Comparison of ENCODE assay signal across 8 cellular contexts in genomic region chr6:31901953-31902643, GRCh38. TPM values are rescaled to one million over a fixed set of nuclear protein-coding genes. Genes with fewer than 3 reads are reported as not detected.
A peak's percentile ranks its signal among the peaks of the same experiment; 100 is the strongest.
DNase-seq lines count a peak whose midpoint lies in the region; ATAC-seq and TF ChIP-seq lines count a peak whose summit lies in the region.

A gene with protein sequence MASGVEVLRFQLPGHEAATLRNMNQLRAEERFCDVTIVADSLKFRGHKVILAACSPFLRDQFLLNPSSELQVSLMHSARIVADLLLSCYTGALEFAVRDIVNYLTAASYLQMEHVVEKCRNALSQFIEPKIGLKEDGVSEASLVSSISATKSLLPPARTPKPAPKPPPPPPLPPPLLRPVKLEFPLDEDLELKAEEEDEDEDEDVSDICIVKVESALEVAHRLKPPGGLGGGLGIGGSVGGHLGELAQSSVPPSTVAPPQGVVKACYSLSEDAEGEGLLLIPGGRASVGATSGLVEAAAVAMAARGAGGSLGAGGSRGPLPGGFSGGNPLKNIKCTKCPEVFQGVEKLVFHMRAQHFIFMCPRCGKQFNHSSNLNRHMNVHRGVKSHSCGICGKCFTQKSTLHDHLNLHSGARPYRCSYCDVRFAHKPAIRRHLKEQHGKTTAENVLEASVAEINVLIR (minus strand): TSS chr6:31902086. CDS start chr6:31901305, 781 bp downstream.

- peak; percentile 57 for TF ChIP-seq POLR2A in prostate gland (IDR thresholded peaks at IDR 0.05)

- H3K4me3 Mint-ChIP-seq in T-helper 2 cell treated with Interferon-gamma antibody and Interleukin-4, amounts not matched to agents 5 μg/mL and 100 μg/mL, for 36 hours, result peak within 1 kb of the TSS; percentile 86

- peaks cover 20% of the 10 kb centered on the region for H3K4me1 Mint-ChIP-seq in T-helper 2 cell treated with Interferon-gamma antibody and Interleukin-4, amounts not matched to agents 5 μg/mL and 100 μg/mL, for 36 hours (ENCODE audit: low read depth)

- intact Hi-C loops in prostate gland (cut with DNase I), result loop anchor here (2.0 to 10.0 kb wide), 3 partner anchors 49 to 253 kb away; partner anchors contain the start of genes NELFE, PPT2, PRRT1 and SKIC2
- intact Hi-C loops in upper lobe of right lung (cut with DNase I), result no loop called here

- ATAC-seq in HG02588 (IDR thresholded peaks at IDR 0.05; ENCODE audit: unreplicated experiment), result peak; percentile 52
- ATAC-seq in upper lobe of right lung, result peak; percentile 89

- TF ChIP-seq CTCF in right atrium auricular region (IDR thresholded peaks at IDR 0.05) (no peak), prostate gland (IDR thresholded peaks at IDR 0.05) (peak in 2 of 4 experiments; percentile 17 to 21), upper lobe of right lung (IDR thresholded peaks at IDR 0.05) (no peak)

- peaks cover 0 to 39% of the 10 kb centered on the region in 2 donors for H3K4me1 ChIP-seq in right atrium auricular region
- H3K4me1 ChIP-seq in prostate gland (replicated peaks), result peaks cover 5% of the 10 kb centered on the region
- H3K4me1 ChIP-seq in upper lobe of right lung, result peaks cover 24% of the 10 kb centered on the region

- H3K27me3 ChIP-seq in right atrium auricular region, result no peaks in the 10 kb centered on the region
- H3K27me3 ChIP-seq in prostate gland (replicated peaks; ENCODE audit: insufficient read depth), result no peaks in the 10 kb centered on the region
- no peaks in the 10 kb centered on the region for H3K27me3 ChIP-seq in upper lobe of right lung

- under 1% methylated on average over 75 of the region's 77 CpGs for WGBS in prostate gland

- H3K4me3 ChIP-seq in right atrium auricular region, result peak within 1 kb of the TSS; percentile 61 to 73
- H3K4me3 ChIP-seq in prostate gland, result peak within 1 kb of the TSS; percentile 59 to 68
- peak within 1 kb of the TSS; percentile 71 for H3K4me3 ChIP-seq in upper lobe of right lung

- H3K27ac Mint-ChIP-seq in T-helper 2 cell treated with Interferon-gamma antibody and Interleukin-4, amounts not matched to agents 5 μg/mL and 100 μg/mL, for 36 hours, result peak within 1 kb of the TSS; percentile 82

- H3K9me3 Mint-ChIP-seq in T-helper 2 cell treated with Interferon-gamma antibody and Interleukin-4, amounts not matched to agents 5 μg/mL and 100 μg/mL, for 36 hours, result no peaks in the 10 kb centered on the region

- H3K27ac ChIP-seq in right atrium auricular region (peak within 1 kb of the TSS; percentile 89 to 91), prostate gland (peak within 1 kb of the TSS; percentile 82 to 90), upper lobe of right lung (peak within 1 kb of the TSS; percentile 80)

- H3K36me3 ChIP-seq in right atrium auricular region (no peaks in the 10 kb centered on the region), prostate gland (no peaks in the 10 kb centered on the region), upper lobe of right lung (no peaks in the 10 kb centered on the region)

- H3K9me3 ChIP-seq in right atrium auricular region, result no peaks in the 10 kb centered on the region
- no peaks in the 10 kb centered on the region for H3K9me3 ChIP-seq in prostate gland
- no peaks in the 10 kb centered on the region for H3K9me3 ChIP-seq in upper lobe of right lung

- no peaks in the 10 kb centered on the region for H3K27me3 Mint-ChIP-seq in T-helper 2 cell treated with Interferon-gamma antibody and Interleukin-4, amounts not matched to agents 5 μg/mL and 100 μg/mL, for 36 hours (ENCODE audit: low read depth)

- H3K36me3 Mint-ChIP-seq in T-helper 2 cell treated with Interferon-gamma antibody and Interleukin-4, amounts not matched to agents 5 μg/mL and 100 μg/mL, for 36 hours (ENCODE audit: low read depth), result peaks cover 5% of the 10 kb centered on the region

- DNase-seq in DMS79 treated with DMSO at 0.1 percent for 48 hours (lab: John Stamatoyannopoulos, UW) (peak; percentile 92), NCI-H187 treated with DMSO at 0.1 percent for 48 hours (lab: John Stamatoyannopoulos, UW) (peak; percentile 52), anterior cingulate cortex (lab: John Stamatoyannopoulos, UW) (peak; percentile 56 to 97 (median 94)), right atrium auricular region (ENCODE audit: low spot score) (peak; percentile 85), prostate gland (ENCODE audit: low spot score) (peak; percentile 92), upper lobe of right lung (peak; percentile 96)
- peak; percentile 92 for DNase-seq in T-helper 2 cell treated with Interferon-gamma antibody and Interleukin-4, amounts not matched to agents 5 μg/mL and 100 μg/mL, for 36 hours (ENCODE audit: low spot score)

RNA-seq across cellular contexts. Expression of the gene that starts here (rescaled TPM):
- under 1 TPM; 0.47 to 0.52 TPM for total RNA-seq in right atrium auricular region
- total RNA-seq in prostate gland, result 1 to 10 TPM; 3.8 to 4.1 TPM
- 3.5 TPM for total RNA-seq in upper lobe of right lung

Comparison
In these comparisons a context has a peak if more than half of its experiments do, and no peak if none do; other contexts are left out.
1. Peak in every context shown above with its lines: DNase-seq, ATAC-seq, H3K4me3 ChIP-seq and H3K27ac ChIP-seq.
2. Peak in DNase-seq, H3K4me3 ChIP-seq and H3K27ac ChIP-seq in right atrium auricular region; RNA of the gene not detected or under 1 TPM.